15 cellular contexts compared by ENCODE assay signal in genomic region chr3:18419232-18419631, GRCh38. TPM values are rescaled to one million over a fixed set of nuclear protein-coding genes. Genes with fewer than 3 reads are reported as not detected.
DNase-seq lines count a peak whose midpoint lies in the region; ATAC-seq and TF ChIP-seq lines count a peak whose summit lies in the region.
"Had no signal": no experiment of that assay in that cellular context is flagged by ENCODE, and none has a peak within 500 bp of the region (broad histone marks: within the 10 kb centered on the region; RNA-seq: fewer than 3 reads in every experiment).

No MANE protein-coding gene starts in this region.

- 29 to 52% methylated on average over 2 to 4 of the region's 4 CpGs for WGBS in gastroesophageal sphincter (ENCODE audit: low coverage in 1 of 2), 2 donors
- WGBS in trophoblast cell (ENCODE audit: extremely low coverage, insufficient coverage, insufficient read length), result no CpG with 5 or more reads among the region's 4 CpGs
- WGBS in GM23248 (ENCODE audit: low coverage in 1 of 2, low lambda C conversion rate in 2 of 2, missing lambda C conversion rate in 2 of 2), 2 experiments, result 74 to 76% methylated on average over 4 of the region's 4 CpGs

- intact Hi-C loops in CD8-positive, alpha-beta T cell (cut with DNase I, micrococcal nuclease), result no loop called here

- H3K9ac ChIP-seq in trophoblast cell (ENCODE audit: low read length) (no peak overlapping the region), GM23248 (no peak overlapping the region)

- H3K4ac ChIP-seq in trophoblast cell (ENCODE audit: low read depth, low read length), result no peak overlapping the region

- peaks cover under 1% of the 10 kb centered on the region for H3K79me2 ChIP-seq in trophoblast cell (ENCODE audit: control insufficient read depth, insufficient read depth, low read length, poor library complexity)
- peaks cover 19% of the 10 kb centered on the region for H3K79me2 ChIP-seq in GM23248 (ENCODE audit: insufficient read depth)

- H2BK12ac ChIP-seq in trophoblast cell (ENCODE audit: low read length), result no peak overlapping the region

- H4K8ac ChIP-seq in trophoblast cell (ENCODE audit: low read depth, low read length), result no peak overlapping the region

- H2AK5ac ChIP-seq in trophoblast cell (ENCODE audit: low read length), result no peak overlapping the region

- no peak overlapping the region for H2BK120ac ChIP-seq in trophoblast cell (ENCODE audit: insufficient read depth, low read length, poor library complexity)

- H3K79me1 ChIP-seq in trophoblast cell (ENCODE audit: low read length), result peaks cover 1% of the 10 kb centered on the region

- TF ChIP-seq EP300 in gastroesophageal sphincter (IDR thresholded peaks at IDR 0.05), result no peak

- no peak for DNase-seq in CD8-positive, alpha-beta T cell
- DNase-seq in NCI-H526 treated with DMSO at 0.1 percent for 48 hours (lab: John Stamatoyannopoulos, UW), result peak; percentile 40
- no peak for DNase-seq in trophoblast cell
- no peak for DNase-seq in erythroblast (lab: John Stamatoyannopoulos, UW)
- DNase-seq in coronary artery (ENCODE audit: low spot score), result no peak
- no peak for DNase-seq in GM23248
- DNase-seq: brain microvascular endothelial cell; effector CD8-positive, alpha-beta T cell; EL; NCI-H2081; NCI-H748 treated with DMSO at 0.1 percent for 48 hours; posterior cingulate gyrus had no signal

- no peak overlapping the region for H4K91ac ChIP-seq in trophoblast cell (ENCODE audit: low read depth, low read length)

- H3K36me3 ChIP-seq in CD8-positive, alpha-beta T cell (ENCODE audit: insufficient read depth, low read length), result peaks cover 27% of the 10 kb centered on the region
- peaks cover 0 to 37% of the 10 kb centered on the region in 2 donors for H3K36me3 ChIP-seq in gastroesophageal sphincter
- H3K36me3 ChIP-seq in trophoblast cell (ENCODE audit: control insufficient read depth in 1 of 2, insufficient read depth in 2 of 2, low read length in 2 of 2), result no peaks in the 10 kb centered on the region
- no peaks in the 10 kb centered on the region for H3K36me3 ChIP-seq in GM23248 (ENCODE audit: low read depth)
- H3K36me3 ChIP-seq: brain microvascular endothelial cell had no signal

- TF ChIP-seq CTCF in CD8-positive, alpha-beta T cell (IDR thresholded peaks at IDR 0.05), result no peak
- TF ChIP-seq CTCF in gastroesophageal sphincter (IDR thresholded peaks at IDR 0.05) (no peak), coronary artery (IDR thresholded peaks at IDR 0.05) (no peak)

- no peak overlapping the region for H2AFZ ChIP-seq in trophoblast cell (ENCODE audit: insufficient read depth, low read length, poor library complexity)
- H2AFZ ChIP-seq in GM23248, result no peak overlapping the region

- H4K20me1 ChIP-seq in GM23248 (ENCODE audit: insufficient read depth), result no peaks in the 10 kb centered on the region

- no peaks in the 10 kb centered on the region for H3F3A ChIP-seq in GM23248 (ENCODE audit: insufficient read depth)

- H3K23ac ChIP-seq in trophoblast cell (ENCODE audit: low read length), result no peak overlapping the region

- peaks cover 87% of the 10 kb centered on the region for H3K4me1 Mint-ChIP-seq in CD8-positive, alpha-beta T cell (ENCODE audit: low read depth)

- H3K27me3 ChIP-seq in CD8-positive, alpha-beta T cell (ENCODE audit: insufficient read depth, low read length), result no peaks in the 10 kb centered on the region
- H3K27me3 ChIP-seq in gastroesophageal sphincter (no peaks in the 10 kb centered on the region), trophoblast cell (ENCODE audit: insufficient read depth, low read length) (no peaks in the 10 kb centered on the region), GM23248 (replicated peaks; ENCODE audit: insufficient read depth) (no peaks in the 10 kb centered on the region)
- H3K27me3 ChIP-seq: brain microvascular endothelial cell had no signal

- H3K9me3 Mint-ChIP-seq in CD8-positive, alpha-beta T cell, result no peaks in the 10 kb centered on the region

- H3K18ac ChIP-seq in trophoblast cell (ENCODE audit: low read length), result no peak overlapping the region

- POLR2A ChIA-PET in CD8-positive, alpha-beta T cell (lab: Charles Lee), result interaction anchor here (1.0 to 3.6 kb wide), 5 partner anchors 11 to 339 kb away, joined by 3 to 14 read pairs (median 10); no protein-coding TSS in a partner anchor

- no peaks in the 10 kb centered on the region for H3K9me2 ChIP-seq in GM23248 (ENCODE audit: insufficient read depth)

- peak overlapping the region; percentile 75 for H3K4me3 Mint-ChIP-seq in CD8-positive, alpha-beta T cell

- peaks cover 71% of the 10 kb centered on the region for H3K4me1 ChIP-seq in CD8-positive, alpha-beta T cell (ENCODE audit: insufficient read depth, low read length)
- H3K4me1 ChIP-seq in gastroesophageal sphincter (peaks cover 0 to 34% (median 4%) of the 10 kb centered on the region in 3 donors), trophoblast cell (ENCODE audit: control insufficient read depth in 1 of 2, insufficient read depth in 2 of 2, low read length in 2 of 2) (peaks cover 0 to 1% of the 10 kb centered on the region in 2 experiments), GM23248 (ENCODE audit: insufficient read depth) (peaks cover 13% of the 10 kb centered on the region)

- peak overlapping the region; percentile 7 for H3K4me3 ChIP-seq in CD8-positive, alpha-beta T cell (ENCODE audit: low read depth, low read length)
- H3K4me3 ChIP-seq in gastroesophageal sphincter (no peak overlapping the region), trophoblast cell (ENCODE audit: low read depth, low read length) (no peak overlapping the region), coronary artery (no peak overlapping the region), GM23248 (no peak overlapping the region)
- H3K4me3 ChIP-seq: GM12878 had no signal

- H3K27ac ChIP-seq in CD8-positive, alpha-beta T cell (ENCODE audit: low read depth, low read length), result peak overlapping the region; percentile 44
- H3K27ac ChIP-seq in gastroesophageal sphincter, result peak overlapping the region in 2 of 4 donors; percentile 26 to 49
- H3K27ac ChIP-seq in trophoblast cell (ENCODE audit: low read depth, low read length), result no peak overlapping the region
- H3K27ac ChIP-seq in coronary artery, result no peak overlapping the region
- no peak overlapping the region for H3K27ac ChIP-seq in GM23248
- H3K27ac ChIP-seq: brain microvascular endothelial cell, C4-2B had no signal

- ATAC-seq in CD8-positive, alpha-beta T cell, result no peak
- peak; percentile 29 for ATAC-seq in gastroesophageal sphincter
- ATAC-seq: GM12878 had no signal

- H3K9me3 ChIP-seq in CD8-positive, alpha-beta T cell (ENCODE audit: low read length), result no peaks in the 10 kb centered on the region
- H3K9me3 ChIP-seq in gastroesophageal sphincter (no peaks in the 10 kb centered on the region), trophoblast cell (ENCODE audit: insufficient read depth, low read depth, low read length) (no peaks in the 10 kb centered on the region), GM23248 (ENCODE audit: low read depth) (no peaks in the 10 kb centered on the region)

- in situ Hi-C loops in GM23248 (cut with MboI), result no loop called here

- H3K27me3 Mint-ChIP-seq in CD8-positive, alpha-beta T cell (ENCODE audit: low read depth), result no peaks in the 10 kb centered on the region

- no peak for TF ChIP-seq POLR2A in gastroesophageal sphincter (IDR thresholded peaks at IDR 0.05)
- no peak for TF ChIP-seq POLR2A in erythroblast (IDR thresholded peaks at IDR 0.05; ENCODE audit: low read length)

- peaks cover 79% of the 10 kb centered on the region for H3K36me3 Mint-ChIP-seq in CD8-positive, alpha-beta T cell

- no peak overlapping the region for H3K14ac ChIP-seq in trophoblast cell (ENCODE audit: low read length)

- H3K4me2 ChIP-seq in trophoblast cell (ENCODE audit: low read length) (peak overlapping the region; percentile 39), GM23248 (ENCODE audit: unreplicated experiment) (no peak overlapping the region)

- no peak overlapping the region for H4K12ac ChIP-seq in trophoblast cell (ENCODE audit: low read depth, low read length)

- CTCF ChIA-PET in CD8-positive, alpha-beta T cell (lab: Charles Lee), result interaction anchor here (1.6 kb wide), 1 partner anchor 10 kb away, joined by 4 read pairs; no protein-coding TSS in a partner anchor

- H3K27ac Mint-ChIP-seq in CD8-positive, alpha-beta T cell, result peak overlapping the region; percentile 88

- H2BK5ac ChIP-seq in trophoblast cell (ENCODE audit: low read depth, low read length, poor library complexity), result no peak overlapping the region

RNA-seq across cellular contexts. Expression of gene SATB1, which starts 5.9 kb away (rescaled TPM):
- 100 to 1,000 TPM; 333 to 346 TPM for total RNA-seq in CD8-positive, alpha-beta T cell
- 10 to 100 TPM; 41.5 to 61.2 (median 48.7) TPM for total RNA-seq in gastroesophageal sphincter
- 10.2 and 11.3 TPM in 2 replicates for polyA plus RNA-seq in trophoblast cell (2013)
- 12.0 and 31.4 TPM in 2 replicates for total RNA-seq in GM23248 (2014; rRNA removed; shearing (Covaris generic))
- polyA plus RNA-seq in GM23248 (2016; fragmentation: Nextera tagmentation; extraction: Ambion mirVana), result 5.5 and 5.7 TPM in 2 replicates

Comparison
In these comparisons a context has a peak if more than half of its experiments do, and no peak if none do; other contexts are left out.
1. RNA of gene SATB1, which starts 5.9 kb away (total RNA-seq): 333 to 346 TPM in CD8-positive, alpha-beta T cell; 41.5 to 61.2 TPM in gastroesophageal sphincter and 12.0 to 31.4 TPM in GM23248; every median in the first group is over 4 times any median in the second.